Comparison of ENCODE assay signal across 1 cellular context in the genomic region with DNA sequence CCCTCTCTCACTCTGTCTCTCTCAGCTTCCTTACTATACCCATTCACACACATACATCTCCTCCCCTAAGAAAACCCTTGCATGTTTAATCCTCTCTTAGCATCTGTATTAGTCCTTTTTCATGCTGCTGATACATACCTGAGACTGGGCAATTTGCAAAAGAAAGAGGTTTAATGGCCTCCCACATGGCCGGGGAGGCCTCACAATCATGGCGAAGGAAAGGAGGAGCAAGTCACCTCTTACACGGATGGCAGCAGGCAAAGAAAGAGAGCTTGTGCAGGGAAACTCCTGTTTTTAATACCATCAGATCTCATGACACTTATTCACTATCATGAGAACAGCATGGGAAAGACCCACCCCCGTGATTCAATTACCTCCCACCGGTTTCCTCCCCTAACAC.
TF ChIP-seq lines count a peak whose summit lies in the region.

No MANE protein-coding gene starts in this region.

TF ChIP-seq in K562, 482 proteins besides CTCF, POLR2A, EP300 and RAD21:
- no peak for TF ChIP-seq ARHGAP35 (IDR thresholded peaks at IDR 0.05; ENCODE audit: partially characterized antibody)
- peak; percentile 80 for TF ChIP-seq ZNF431 (CRISPR knock-in tag; IDR thresholded peaks at IDR 0.05)
